ENCODE assay signal across 8 cellular contexts in genomic region chr5:181259283-181259682, GRCh38. TPM values are rescaled to one million over a fixed set of nuclear protein-coding genes. Genes with fewer than 3 reads are reported as not detected.
DNase-seq lines count a peak whose midpoint lies in the region; ATAC-seq, FAIRE-seq and TF ChIP-seq lines count a peak whose summit lies in the region.

No MANE protein-coding gene starts in this region.

- no peak for TF ChIP-seq RAD21 in A549 (conservative IDR thresholded peaks at IDR 0.05 in 1 of 2, IDR thresholded peaks at IDR 0.05 in 1 of 2)

- H3K9me3 ChIP-seq in A549 (no peaks in the 10 kb centered on the region), muscle layer of duodenum (ENCODE audit: control insufficient read depth in 1 of 2, low read length in 2 of 2) (no peaks in the 10 kb centered on the region)

- WGBS in A549 (ENCODE audit: missing lambda C conversion rate) = 18% methylated on average over 2 of the region's 2 CpGs

- intact Hi-C loops in posterior cingulate gyrus (cut with DNase I) = no loop called here

- FAIRE-seq in A549 (lab: Jason Lieb, UNC) = no peak

- DNase-seq in A549 (ENCODE audit: low read depth in 1 of 2, low spot score in 1 of 2) = no peak
- DNase-seq in HT-29 (ENCODE audit: low spot score) = peak; percentile 28
- DNase-seq in cardiac fibroblast (ENCODE audit: low read depth in 2 of 2) = no peak
- no peak for DNase-seq in AG08396 (ENCODE audit: low spot score)
- DNase-seq in RKO (ENCODE audit: low spot score) = no peak
- DNase-seq in activated CD4-positive, CD25-positive, alpha-beta regulatory T cell treated with anti-CD3 and anti-CD28 coated beads, Interleukin-2, amount 50 U/mL, for 72 hours = no peak
- DNase-seq in posterior cingulate gyrus = no peak

- CTCF ChIA-PET in A549 (lab: Yijun Ruan, JAX) = interaction anchor here (1.9 kb wide), 1 partner anchor 8 kb away, joined by 5 read pairs; no protein-coding TSS in a partner anchor

- TF ChIP-seq EP300 in A549 (IDR thresholded peaks at IDR 0.05) = no peak

- peak overlapping the region; percentile 94 for H3K4me3 ChIP-seq in A549
- peak overlapping the region; percentile 86 to 91 for H3K4me3 ChIP-seq in cardiac fibroblast (replicated peaks in 1 of 2; ENCODE audit: low read depth in 2 of 2, low read length in 2 of 2)
- peak overlapping the region; percentile 83 to 88 for H3K4me3 ChIP-seq in muscle layer of duodenum (ENCODE audit: low read depth in 1 of 2, low read length in 2 of 2)

- H3K27ac ChIP-seq in A549 (peak overlapping the region in 1 of 2 experiments; percentile 98; a peak in 1 of 6 replicates), muscle layer of duodenum (ENCODE audit: low read length) (peak overlapping the region; percentile 96)

- H3K36me3 ChIP-seq in muscle layer of duodenum (ENCODE audit: control insufficient read depth in 1 of 2, insufficient read depth in 2 of 2, low read length in 2 of 2) = peaks cover 6 to 10% of the 10 kb centered on the region in 2 donors

- POLR2A ChIA-PET in A549 (lab: Yijun Ruan, JAX) = interaction anchor here (0.5 kb wide), 1 partner anchor 399 kb away, joined by 3 read pairs; no protein-coding TSS in a partner anchor

- TF ChIP-seq POLR2A in A549 (IDR thresholded peaks at IDR 0.05; ENCODE audit: low read length) = no peak

- H3K4me1 ChIP-seq in A549 = peaks cover 23% of the 10 kb centered on the region
- H3K4me1 ChIP-seq in muscle layer of duodenum (ENCODE audit: control insufficient read depth in 1 of 2, insufficient read depth in 2 of 2, low read length in 2 of 2) = peaks cover 20 to 58% of the 10 kb centered on the region in 2 donors

- ATAC-seq in A549 = no peak

- no peak for TF ChIP-seq CTCF in A549 (IDR thresholded peaks at IDR 0.05)
- no peak for TF ChIP-seq CTCF in cardiac fibroblast (IDR thresholded peaks at IDR 0.05; ENCODE audit: low read depth, low read length)

- peak overlapping the region; percentile 98 for H3K4me2 ChIP-seq in A549

- H3K27me3 ChIP-seq in muscle layer of duodenum (ENCODE audit: low read depth, low read length) = no peaks in the 10 kb centered on the region

TF ChIP-seq in A549, 52 proteins besides CTCF, POLR2A, EP300 and RAD21:
- TF ChIP-seq ZSCAN20 (CRISPR knock-in tag; IDR thresholded peaks at IDR 0.05) (no peak), ZFP36 (IDR thresholded peaks at IDR 0.05; ENCODE audit: borderline replicate concordance, partially characterized antibody) (no peak), SREBF2 (IDR thresholded peaks at IDR 0.05) (no peak), RFX5 (IDR thresholded peaks at IDR 0.05) (no peak), NR3C1 (IDR thresholded peaks at IDR 0.05) (no peak), CHD4 (IDR thresholded peaks at IDR 0.05; ENCODE audit: borderline replicate concordance) (no peak), HOXB5 (CRISPR knock-in tag; IDR thresholded peaks at IDR 0.05) (no peak), SMC3 (IDR thresholded peaks at IDR 0.05) (no peak), ZC3H11A (IDR thresholded peaks at IDR 0.05) (no peak), MYC (IDR thresholded peaks at IDR 0.05; ENCODE audit: borderline replicate concordance, low read length) (no peak), USF2 (IDR thresholded peaks at IDR 0.05) (no peak), HOXA7 (CRISPR knock-in tag; IDR thresholded peaks at IDR 0.05) (no peak), ESRRA (IDR thresholded peaks at IDR 0.05; ENCODE audit: borderline replicate concordance, low read length) (no peak), GATA3 (IDR thresholded peaks at IDR 0.05; ENCODE audit: borderline replicate concordance) (no peak), ELK1 (IDR thresholded peaks at IDR 0.05; ENCODE audit: low read depth, low read length) (no peak), BHLHE40 (IDR thresholded peaks at IDR 0.05; ENCODE audit: low read depth, low read length) (no peak), HES2 (IDR thresholded peaks at IDR 0.05) (no peak), EHMT2 (IDR thresholded peaks at IDR 0.05; ENCODE audit: low read depth) (no peak), EHF (CRISPR knock-in tag; IDR thresholded peaks at IDR 0.05) (no peak)

RNA-seq across cellular contexts. Expression of gene TRIM52, which starts 1.7 kb away (rescaled TPM):
- 10.9 and 11.1 TPM in 2 replicates for polyA plus RNA-seq in A549 (2011; rRNA removed)
- polyA plus RNA-seq in A549 (2012; cell fraction: cytosol; rRNA removed) = 4.7 and 5.8 TPM in 2 replicates
- polyA plus RNA-seq in A549 (2012; cell fraction: nucleus; rRNA removed) = 7.5 and 7.7 TPM in 2 replicates
- polyA plus RNA-seq in A549 (2017; fragmentation: RNase III; extraction: RNeasy Plus Mini Kit Qiagen cat#74134 plus additional on column Dnase treatment) = 10.9 to 13.1 TPM (median 12.1 TPM) in 3 replicates
- 7.5 and 8.8 TPM in 2 replicates for polyA minus RNA-seq in A549 (2011; rRNA and poly(A)+ RNA removed)
- 4.0 and 4.8 TPM in 2 replicates for total RNA-seq in HT-29 (2014; rRNA removed; shearing (Covaris generic))

RNA-seq across cellular contexts. Expression of gene RACK1, which starts 15.6 kb away (rescaled TPM):
- polyA plus RNA-seq in A549 (2011; rRNA removed) (3,139 and 4,035 TPM in 2 replicates), A549 (2017; fragmentation: RNase III; extraction: RNeasy Plus Mini Kit Qiagen cat#74134 plus additional on column Dnase treatment) (2,466 to 2,717 TPM (median 2,590 TPM) in 3 replicates)
- polyA plus RNA-seq in A549 (2012; cell fraction: cytosol; rRNA removed) = 4,808 and 5,207 TPM in 2 replicates
- 3,506 and 3,565 TPM in 2 replicates for polyA plus RNA-seq in A549 (2012; cell fraction: nucleus; rRNA removed)
- polyA minus RNA-seq in A549 (2011; rRNA and poly(A)+ RNA removed) = 6,906 and 9,556 TPM in 2 replicates
- 4,450 and 4,738 TPM in 2 replicates for total RNA-seq in HT-29 (2014; rRNA removed; shearing (Covaris generic))

RNA-seq across cellular contexts. Expression of gene TRIM41, which starts 36.2 kb away (rescaled TPM):
- 17.0 and 22.7 TPM in 2 replicates for polyA plus RNA-seq in A549 (2011; rRNA removed)
- 21.6 and 22.2 TPM in 2 replicates for polyA plus RNA-seq in A549 (2012; cell fraction: cytosol; rRNA removed)
- polyA plus RNA-seq in A549 (2012; cell fraction: nucleus; rRNA removed) = 73.3 and 77.6 TPM in 2 replicates
- 29.7 to 35.0 TPM (median 32.5 TPM) in 3 replicates for polyA plus RNA-seq in A549 (2017; fragmentation: RNase III; extraction: RNeasy Plus Mini Kit Qiagen cat#74134 plus additional on column Dnase treatment)
- 10.5 and 11.3 TPM in 2 replicates for polyA minus RNA-seq in A549 (2011; rRNA and poly(A)+ RNA removed)
- total RNA-seq in HT-29 (2014; rRNA removed; shearing (Covaris generic)) = 29.9 and 37.9 TPM in 2 replicates

RNA-seq across cellular contexts. Expression of gene TRIM7, which starts 54.3 kb away (rescaled TPM):
- polyA plus RNA-seq in A549 (2011; rRNA removed) = 20.4 and 30.7 TPM in 2 replicates
- 27.2 and 28.7 TPM in 2 replicates for polyA plus RNA-seq in A549 (2012; cell fraction: cytosol; rRNA removed)
- 20.4 and 25.4 TPM in 2 replicates for polyA plus RNA-seq in A549 (2012; cell fraction: nucleus; rRNA removed)
- polyA plus RNA-seq in A549 (2017; fragmentation: RNase III; extraction: RNeasy Plus Mini Kit Qiagen cat#74134 plus additional on column Dnase treatment) = 21.8 to 23.2 TPM (median 23.1 TPM) in 3 replicates
- 5.3 and 5.6 TPM in 2 replicates for polyA minus RNA-seq in A549 (2011; rRNA and poly(A)+ RNA removed)
- 2.9 and 5.5 TPM in 2 replicates for total RNA-seq in HT-29 (2014; rRNA removed; shearing (Covaris generic))
